In the genomic region with DNA sequence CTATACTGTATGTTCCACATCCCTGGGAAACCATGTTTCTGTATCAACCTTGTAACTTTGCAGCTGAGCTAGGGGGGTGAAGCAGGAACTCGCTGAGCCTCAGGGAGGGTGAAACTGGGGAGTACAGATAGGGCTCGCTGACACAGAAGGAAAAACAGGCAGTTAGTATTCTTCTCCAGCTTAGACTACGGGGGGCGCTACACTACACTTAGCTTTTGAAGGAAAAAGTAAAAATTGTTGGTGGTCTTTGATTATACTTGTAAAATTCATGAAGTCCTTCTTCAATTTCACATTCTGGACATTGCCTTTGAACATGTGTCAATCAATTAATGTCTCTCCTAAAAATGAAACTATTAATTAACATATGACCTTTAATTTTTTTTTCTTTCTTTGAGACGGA, we compare ENCODE assay signal across 25 cellular contexts.
DNase-seq lines count a peak whose midpoint lies in the region; ATAC-seq, FAIRE-seq and TF ChIP-seq lines count a peak whose summit lies in the region.
"Had no signal": no experiment of that assay in that cellular context is flagged by ENCODE, and none has a peak within 500 bp of the region (broad histone marks: within the 10 kb centered on the region; RNA-seq: fewer than 3 reads in every experiment).

No MANE protein-coding gene starts in this region.

- intact Hi-C loops in mammary epithelial cell (cut with micrococcal nuclease) (no loop called here), testis (cut with DNase I; ENCODE audit: low total_unique reads) (no loop called here)

- H3K4ac ChIP-seq in H9 (ENCODE audit: low read depth, low read length) = no peak overlapping the region
- no peak overlapping the region for H3K4ac ChIP-seq in H1 (replicated peaks; ENCODE audit: insufficient read length, low read depth, low read length)

- in situ Hi-C loops in mammary epithelial cell (cut with MboI; ENCODE audit: low sequenced_read_pairs in 2 of 2) = no loop called here

- DNase-seq in activated naive CD4-positive, alpha-beta T cell treated with anti-CD3 and anti-CD28 coated beads, Interleukin-2, amount 10 ng/mL, durations not matched to agents 7 days and 5 days = no peak
- DNase-seq in activated naive CD4-positive, alpha-beta T cell (lab: John Stamatoyannopoulos, UW) = no peak
- DNase-seq in H9 (no peak), H1 (ENCODE audit: low read depth in 1 of 2, low spot score in 2 of 2) (no peak), neural crest cell (ENCODE audit: low read depth, low spot score) (no peak), mammary epithelial cell (no peak), testis (no peak)
- DNase-seq: AML-193; Caco-2; Calu3; CD4-positive, alpha-beta T cell; CD8-positive, alpha-beta T cell; DMS79 treated with DMSO at 0.1 percent for 48 hours; GF-D8 had no signal

- H4K20me1 ChIP-seq in H9 (ENCODE audit: control insufficient read depth, insufficient read depth, insufficient read length) (no peaks in the 10 kb centered on the region), H1 (replicated peaks in 1 of 2; ENCODE audit: control insufficient read depth in 1 of 2, insufficient read depth in 2 of 2, low read length in 2 of 2) (no peaks in the 10 kb centered on the region), mammary epithelial cell (ENCODE audit: insufficient read depth, low read length) (no peaks in the 10 kb centered on the region)
- H4K20me1 ChIP-seq: BLaER1 treated with 17β-estradiol and CSF1 and Interleukin-3, amounts not matched to agents 10 nM and 100 nM had no signal

- TF ChIP-seq EP300 in H1 (IDR thresholded peaks at IDR 0.05; ENCODE audit: borderline replicate concordance in 1 of 2, low read depth in 2 of 2, low read length in 2 of 2) = no peak

- no peak overlapping the region for H3K14ac ChIP-seq in H9 (ENCODE audit: insufficient read depth, low read length)
- no peak overlapping the region for H3K14ac ChIP-seq in H1 (ENCODE audit: insufficient read length)

- H2BK15ac ChIP-seq in H9 (ENCODE audit: low read depth, low read length) (no peak overlapping the region), H1 (ENCODE audit: low read length) (no peak overlapping the region)

- H3K56ac ChIP-seq in H9 (ENCODE audit: insufficient read length, low read depth, low read length) = no peak overlapping the region
- H3K56ac ChIP-seq in H1 (replicated peaks; ENCODE audit: insufficient read length, low read depth, low read length) = no peak overlapping the region

- no peak overlapping the region for H3K4me3 Mint-ChIP-seq in activated naive CD4-positive, alpha-beta T cell treated with anti-CD3 and anti-CD28 coated beads, Interleukin-2, amount 10 ng/mL, durations not matched to agents 7 days and 5 days
- H3K4me3 Mint-ChIP-seq in H9 (no peak overlapping the region), neural crest cell (no peak overlapping the region)
- H3K4me3 Mint-ChIP-seq: B cell; CD4-positive, alpha-beta T cell; CD8-positive, alpha-beta T cell had no signal

- no peak overlapping the region for H2AFZ ChIP-seq in H9 (ENCODE audit: low read length)
- H2AFZ ChIP-seq in H1 (ENCODE audit: low read length) = no peak overlapping the region
- H2AFZ ChIP-seq in mammary epithelial cell (ENCODE audit: low read depth, low read length) = no peak overlapping the region

- H2BK120ac ChIP-seq in H9 (ENCODE audit: low read depth, low read length, poor library complexity, severe bottlenecking) (no peak overlapping the region), H1 (replicated peaks; ENCODE audit: low read depth, low read length) (no peak overlapping the region)

- no TSS peak for BruUV-seq in mammary epithelial cell (replicated peaks; lab: Mats Ljungman, UMichigan)

- H3K4me2 ChIP-seq in H9 (ENCODE audit: insufficient read depth, insufficient read length, low read length) (no peak overlapping the region), H1 (ENCODE audit: insufficient read depth in 1 of 2, low read depth in 2 of 2, low read length in 2 of 2) (no peak overlapping the region), mammary epithelial cell (ENCODE audit: insufficient read depth, low read depth, low read length) (no peak overlapping the region)
- H3K4me2 ChIP-seq: A549; BLaER1 treated with 17β-estradiol and CSF1 and Interleukin-3, amounts not matched to agents 10 nM and 100 nM had no signal

- H3K27me3 Mint-ChIP-seq in activated naive CD4-positive, alpha-beta T cell treated with anti-CD3 and anti-CD28 coated beads, Interleukin-2, amount 10 ng/mL, durations not matched to agents 7 days and 5 days = peaks cover 34% of the 10 kb centered on the region
- peaks cover 22% of the 10 kb centered on the region for H3K27me3 Mint-ChIP-seq in H9 (ENCODE audit: low read depth)
- H3K27me3 Mint-ChIP-seq in neural crest cell (ENCODE audit: low read depth) = no peaks in the 10 kb centered on the region
- H3K27me3 Mint-ChIP-seq: CD4-positive, alpha-beta T cell had no signal

- H2BK5ac ChIP-seq in H9 (ENCODE audit: insufficient read length, low read length) (no peak overlapping the region), H1 (ENCODE audit: low read depth, low read length) (no peak overlapping the region)

- no peak for TF ChIP-seq POLR2A in H1 (IDR thresholded peaks at IDR 0.05; ENCODE audit: control extremely low read depth in 1 of 2, low read depth in 2 of 2, low read length in 2 of 2)
- TF ChIP-seq POLR2A in testis (IDR thresholded peaks at IDR 0.05) = no peak

- no CpG with 5 or more reads among the region's 5 CpGs for WGBS in H9 (ENCODE audit: extremely low coverage, insufficient read length, low lambda C conversion rate)
- 75% methylated on average over 5 of the region's 5 CpGs; no CpG with 5 or more reads in 1 of the 2 experiments for WGBS in H1 (ENCODE audit: extremely low coverage in 1 of 2, insufficient coverage in 1 of 2, insufficient read length in 1 of 2, insufficient replicate concordance in 2 of 2, low coverage in 1 of 2, low lambda C conversion rate in 2 of 2, missing lambda C conversion rate in 1 of 2), 2 experiments
- WGBS in mammary epithelial cell (ENCODE audit: low coverage, missing lambda C conversion rate) = 67% methylated on average over 5 of the region's 5 CpGs
- 81 to 84% methylated on average over 5 of the region's 5 CpGs for WGBS in testis, 2 donors

- no peak for FAIRE-seq in H1 (lab: Jason Lieb, UNC)
- FAIRE-seq: A549, D721Med, G401.6, GM12878, GM12892, GM19239 had no signal

- no peak for ATAC-seq in GM19397 (IDR thresholded peaks at IDR 0.05; ENCODE audit: unreplicated experiment)
- ATAC-seq: A549; CD8-positive, alpha-beta T cell; GM12878 had no signal

- peaks cover 31% of the 10 kb centered on the region for H3K4me1 Mint-ChIP-seq in activated naive CD4-positive, alpha-beta T cell treated with anti-CD3 and anti-CD28 coated beads, Interleukin-2, amount 10 ng/mL, durations not matched to agents 7 days and 5 days
- H3K4me1 Mint-ChIP-seq in H9 (peaks cover 9 to 31% of the 10 kb centered on the region in 2 experiments), neural crest cell (peaks cover 42% of the 10 kb centered on the region)
- H3K4me1 Mint-ChIP-seq: B cell had no signal

- CTCF ChIA-PET in activated naive CD4-positive, alpha-beta T cell treated with anti-CD3 and anti-CD28 coated beads, Interleukin-2, amount 10 ng/mL, durations not matched to agents 7 days and 5 days (lab: Charles Lee) = no interaction called here
- CTCF ChIA-PET in H1 (lab: Charles Lee; ENCODE audit: partially characterized antibody) = interaction anchor here (0.6 to 2.2 kb wide), 16 partner anchors 8 to 834 kb away, joined by 3 to 12 read pairs (median 4); no protein-coding TSS in a partner anchor
- CTCF ChIA-PET in mammary epithelial cell (lab: Charles Lee; ENCODE audit: low non-redundant PET) = no interaction called here

- H2BK12ac ChIP-seq in H9 (ENCODE audit: insufficient read length, low read depth, low read length) (no peak overlapping the region), H1 (ENCODE audit: low read depth, low read length) (no peak overlapping the region)

- no peak overlapping the region for H3K18ac ChIP-seq in H9 (ENCODE audit: insufficient read length, low read depth, low read length)
- no peak overlapping the region for H3K18ac ChIP-seq in H1 (ENCODE audit: extremely low read depth, low read length)

- H4K91ac ChIP-seq in H9 (ENCODE audit: insufficient read length, low read depth, low read length) (no peak overlapping the region), H1 (replicated peaks; ENCODE audit: insufficient read length, low read length) (no peak overlapping the region)

- H4K8ac ChIP-seq in H9 (replicated peaks; ENCODE audit: insufficient read length, low read depth, low read length) (no peak overlapping the region), H1 (ENCODE audit: extremely low read depth, insufficient read depth, low read length) (no peak overlapping the region)

- H3K23me2 ChIP-seq in H9 (ENCODE audit: insufficient read length, low read depth, low read length, poor library complexity, severe bottlenecking) (no peaks in the 10 kb centered on the region), H1 (ENCODE audit: low read depth, low read length) (no peaks in the 10 kb centered on the region)

- no peaks in the 10 kb centered on the region for H3K79me2 ChIP-seq in H9 (ENCODE audit: insufficient read depth, low read length)
- H3K79me2 ChIP-seq in H1 (ENCODE audit: control insufficient read depth in 1 of 2, insufficient read depth in 2 of 2, low read length in 2 of 2) = no peaks in the 10 kb centered on the region
- no peaks in the 10 kb centered on the region for H3K79me2 ChIP-seq in mammary epithelial cell (ENCODE audit: insufficient read depth, low read length)

- TF ChIP-seq CTCF in H9 (conservative IDR thresholded peaks at IDR 0.05) (peak; percentile 54), H1 (IDR thresholded peaks at IDR 0.05; ENCODE audit: control extremely low read depth in 1 of 3, insufficient read depth in 1 of 3, low read depth in 1 of 3, low read length in 3 of 3) (peak in 2 of 3 experiments; percentile 17 to 28; a peak in 2 of 4 replicates), neural crest cell (conservative IDR thresholded peaks at IDR 0.05) (no peak), mammary epithelial cell (conservative IDR thresholded peaks at IDR 0.05 in 1 of 2, IDR thresholded peaks at IDR 0.05 in 1 of 2; ENCODE audit: extremely low read depth in 1 of 2, insufficient read depth in 1 of 2, low read depth in 1 of 2, low read length in 2 of 2) (no peak), testis (IDR thresholded peaks at IDR 0.05) (no peak)

- H3K27me3 ChIP-seq in H9 (ENCODE audit: insufficient read depth, low read length) = no peaks in the 10 kb centered on the region
- no peaks in the 10 kb centered on the region for H3K27me3 ChIP-seq in H1 (replicated peaks in 1 of 4; ENCODE audit: control insufficient read depth in 3 of 4, extremely low read depth in 1 of 4, insufficient read depth in 3 of 4, low read length in 3 of 4)
- no peaks in the 10 kb centered on the region for H3K27me3 ChIP-seq in mammary epithelial cell (ENCODE audit: insufficient read depth, low read length)
- H3K27me3 ChIP-seq in testis = no peaks in the 10 kb centered on the region
- H3K27me3 ChIP-seq: BLaER1 treated with 17β-estradiol and CSF1 and Interleukin-3, amounts not matched to agents 10 nM and 100 nM had no signal

- no peak overlapping the region for H3K4me3 ChIP-seq in H1 (ENCODE audit: extremely low read depth in 1 of 4, insufficient read depth in 2 of 4, low read depth in 3 of 4, low read length in 4 of 4)
- no peak overlapping the region for H3K4me3 ChIP-seq in mammary epithelial cell (replicated peaks in 1 of 3; ENCODE audit: insufficient read depth in 1 of 3, low read depth in 2 of 3, low read length in 3 of 3)
- no peak overlapping the region for H3K4me3 ChIP-seq in testis
- H3K4me3 ChIP-seq: A549; BLaER1 treated with 17β-estradiol and CSF1 and Interleukin-3, amounts not matched to agents 10 nM and 100 nM; GM12878 had no signal

- H3K9me3 Mint-ChIP-seq in activated naive CD4-positive, alpha-beta T cell treated with anti-CD3 and anti-CD28 coated beads, Interleukin-2, amount 10 ng/mL, durations not matched to agents 7 days and 5 days = no peaks in the 10 kb centered on the region
- no peaks in the 10 kb centered on the region for H3K9me3 Mint-ChIP-seq in H9
- H3K9me3 Mint-ChIP-seq in neural crest cell = no peaks in the 10 kb centered on the region
- H3K9me3 Mint-ChIP-seq: CD4-positive, alpha-beta T cell; CD8-positive, alpha-beta T cell had no signal

- dilution Hi-C loops in mammary epithelial cell (cut with HindIII; ENCODE audit: low sequenced_read_pairs) = no loop called here

- H3K27ac Mint-ChIP-seq in activated naive CD4-positive, alpha-beta T cell treated with anti-CD3 and anti-CD28 coated beads, Interleukin-2, amount 10 ng/mL, durations not matched to agents 7 days and 5 days = peak overlapping the region; percentile 52
- no peak overlapping the region for H3K27ac Mint-ChIP-seq in H9
- H3K27ac Mint-ChIP-seq in neural crest cell (ENCODE audit: unreplicated experiment) = peak overlapping the region; percentile 64
- H3K27ac Mint-ChIP-seq: B cell; CD4-positive, alpha-beta T cell; CD8-positive, alpha-beta T cell had no signal

- no peaks in the 10 kb centered on the region for H3K9me3 ChIP-seq in H9 (ENCODE audit: control insufficient read depth, low read depth, low read length)
- H3K9me3 ChIP-seq in H1 (ENCODE audit: insufficient read depth in 2 of 2, low read depth in 1 of 2, low read length in 1 of 2) = no peaks in the 10 kb centered on the region
- peaks cover 15% of the 10 kb centered on the region for H3K9me3 ChIP-seq in mammary epithelial cell (replicated peaks; ENCODE audit: insufficient read depth, low read length)
- H3K9me3 ChIP-seq in testis = no peaks in the 10 kb centered on the region
- H3K9me3 ChIP-seq: A549; BLaER1 treated with 17β-estradiol and CSF1 and Interleukin-3, amounts not matched to agents 10 nM and 100 nM; Caco-2 had no signal

- H3T11ph ChIP-seq in H9 (ENCODE audit: low read length) = no peak overlapping the region

- H3K36me3 ChIP-seq in H1 (ENCODE audit: control insufficient read depth in 2 of 4, insufficient read depth in 4 of 4, low read length in 3 of 4) (no peaks in the 10 kb centered on the region), mammary epithelial cell (ENCODE audit: insufficient read depth, low read length) (no peaks in the 10 kb centered on the region), testis (ENCODE audit: low read depth, missing control alignments) (no peaks in the 10 kb centered on the region)
- H3K36me3 ChIP-seq: BLaER1 treated with 17β-estradiol and CSF1 and Interleukin-3, amounts not matched to agents 10 nM and 100 nM had no signal

- POLR2A ChIA-PET in H1 (lab: Charles Lee; ENCODE audit: partially characterized antibody) = interaction anchor here (0.7 to 2.0 kb wide), 2 partner anchors 11 to 72 kb away, joined by 3 to 6 read pairs; no protein-coding TSS in a partner anchor

- peak; percentile 31 to 46; a peak in 3 of 4 replicates for TF ChIP-seq RAD21 in H1 (IDR thresholded peaks at IDR 0.05 in 1 of 2, conservative IDR thresholded peaks at IDR 0.05 in 1 of 2; ENCODE audit: low read depth in 2 of 2, low read length in 2 of 2)

- H3K79me1 ChIP-seq in H9 (ENCODE audit: insufficient read depth, low read depth, low read length, poor library complexity, severe bottlenecking) (no peaks in the 10 kb centered on the region), H1 (ENCODE audit: low read depth, low read length) (no peaks in the 10 kb centered on the region)

- H3K4me1 ChIP-seq in H9 (ENCODE audit: insufficient read depth, low read length) = no peaks in the 10 kb centered on the region
- H3K4me1 ChIP-seq in H1 (replicated peaks in 1 of 4; ENCODE audit: control insufficient read depth in 3 of 4, insufficient read depth in 4 of 4, low read length in 3 of 4) = peaks cover 0 to 4% (median 0%) of the 10 kb centered on the region in 4 experiments; a peak in 1 of 7 replicates
- no peaks in the 10 kb centered on the region for H3K4me1 ChIP-seq in mammary epithelial cell (ENCODE audit: insufficient read depth, low read length)
- no peaks in the 10 kb centered on the region for H3K4me1 ChIP-seq in testis
- H3K4me1 ChIP-seq: A549; BLaER1 treated with 17β-estradiol and CSF1 and Interleukin-3, amounts not matched to agents 10 nM and 100 nM; Caco-2 had no signal

- no peak overlapping the region for H4K5ac ChIP-seq in H9 (ENCODE audit: insufficient read length, low read depth, low read length)
- H4K5ac ChIP-seq in H1 (ENCODE audit: insufficient read length, low read depth, low read length) = no peak overlapping the region

- H3K23ac ChIP-seq in H9 (ENCODE audit: insufficient read length, low read depth, low read length) (no peak overlapping the region), H1 (ENCODE audit: insufficient read length) (no peak overlapping the region)

- H3K27ac ChIP-seq in H9 (ENCODE audit: insufficient read length, low read depth, low read length) (no peak overlapping the region), H1 (ENCODE audit: low read depth, low read length) (no peak overlapping the region), mammary epithelial cell (ENCODE audit: insufficient read depth, low read depth, low read length) (no peak overlapping the region), testis (no peak overlapping the region)
- H3K27ac ChIP-seq: 22Rv1; A549; BLaER1 treated with 17β-estradiol and CSF1 and Interleukin-3, amounts not matched to agents 10 nM and 100 nM; C4-2B had no signal

- no peak overlapping the region for H2BK20ac ChIP-seq in H9 (ENCODE audit: low read depth, low read length, poor library complexity, severe bottlenecking)
- no peak overlapping the region for H2BK20ac ChIP-seq in H1 (ENCODE audit: low read length)

- H3K9ac ChIP-seq in H9 (ENCODE audit: extremely low read depth, insufficient read length, low read length) = no peak overlapping the region
- no peak overlapping the region for H3K9ac ChIP-seq in H1 (replicated peaks in 1 of 4; ENCODE audit: extremely low read depth in 1 of 4, low read depth in 3 of 4, low read length in 3 of 4)
- no peak overlapping the region for H3K9ac ChIP-seq in mammary epithelial cell (ENCODE audit: insufficient read depth, low read length)
- H3K9ac ChIP-seq: BLaER1 treated with 17β-estradiol and CSF1 and Interleukin-3, amounts not matched to agents 10 nM and 100 nM had no signal

- no peaks in the 10 kb centered on the region for H3K36me3 Mint-ChIP-seq in activated naive CD4-positive, alpha-beta T cell treated with anti-CD3 and anti-CD28 coated beads, Interleukin-2, amount 10 ng/mL, durations not matched to agents 7 days and 5 days
- no peaks in the 10 kb centered on the region; a peak in 1 of 7 replicates for H3K36me3 Mint-ChIP-seq in H9 (ENCODE audit: insufficient read depth in 1 of 3, low read depth in 3 of 3)
- H3K36me3 Mint-ChIP-seq in neural crest cell (ENCODE audit: low read depth) = no peaks in the 10 kb centered on the region
- H3K36me3 Mint-ChIP-seq: CD8-positive, alpha-beta T cell had no signal

- H2AK5ac ChIP-seq in H9 (ENCODE audit: insufficient read length, low read length) (no peak overlapping the region), H1 (ENCODE audit: low read depth, low read length) (no peak overlapping the region)

Comparison
In these comparisons a context has a peak if more than half of its experiments do, and no peak if none do; other contexts are left out.
1. H3K27ac Mint-ChIP-seq: peak in activated naive CD4-positive, alpha-beta T cell treated with anti-CD3 and anti-CD28 coated beads, Interleukin-2, amount 10 ng/mL, durations not matched to agents 7 days and 5 days (single experiment) and neural crest cell (single experiment); none in H9 (0 of 3).
2. CTCF ChIP-seq: peak in H9 (single experiment) and H1 (2 of 3); none in neural crest cell (single experiment), mammary epithelial cell (0 of 2) and testis (0 of 3).